In genomic region chr20:38704136-38704535, GRCh38 we compare ENCODE assay signal across 12 cellular contexts. TPM values are rescaled to one million over a fixed set of nuclear protein-coding genes. Genes with fewer than 3 reads are reported as not detected.
"Had no signal": no experiment of that assay in that cellular context is flagged by ENCODE, and none has a peak within 500 bp of the region (broad histone marks: within the 10 kb centered on the region; RNA-seq: fewer than 3 reads in every experiment).

No MANE protein-coding gene starts in this region.

- H3K4me3 ChIP-seq: GM23248, GM23338, HAP-1 had no signal

- H3K9ac ChIP-seq: GM23248 had no signal

- H3K4me2 ChIP-seq: GM23338 had no signal

- H3K9me3 ChIP-seq: HAP-1 had no signal

- DNase-seq: GM23248, GOT3, H7, H9, HCEC 1CT, HFFc6 had no signal

- FAIRE-seq: H1, H54 had no signal

- H3K4me3 Mint-ChIP-seq: GM23338, H9, HFFc6 had no signal

- H3K27ac Mint-ChIP-seq: GM23338, H9, HFFc6 had no signal

- ATAC-seq: GM23338, HCT116 had no signal

- H2AFZ ChIP-seq: GM23248, GM23338 had no signal

- H3K27ac ChIP-seq: GM23248 had no signal

- H3K9me3 Mint-ChIP-seq: GM23338, H9, HFFc6 had no signal

- H3K36me3 ChIP-seq: HAP-1 had no signal

- H3K4me1 ChIP-seq: HAP-1 had no signal

RNA-seq across cellular contexts. Expression of gene SLC32A1, which starts 20.1 kb away (rescaled TPM):
- total RNA-seq: GM23248, H4, H7, HFFc6 had no signal
- polyA plus RNA-seq: GM23248, GM23338 had no signal
